In the genomic region with DNA sequence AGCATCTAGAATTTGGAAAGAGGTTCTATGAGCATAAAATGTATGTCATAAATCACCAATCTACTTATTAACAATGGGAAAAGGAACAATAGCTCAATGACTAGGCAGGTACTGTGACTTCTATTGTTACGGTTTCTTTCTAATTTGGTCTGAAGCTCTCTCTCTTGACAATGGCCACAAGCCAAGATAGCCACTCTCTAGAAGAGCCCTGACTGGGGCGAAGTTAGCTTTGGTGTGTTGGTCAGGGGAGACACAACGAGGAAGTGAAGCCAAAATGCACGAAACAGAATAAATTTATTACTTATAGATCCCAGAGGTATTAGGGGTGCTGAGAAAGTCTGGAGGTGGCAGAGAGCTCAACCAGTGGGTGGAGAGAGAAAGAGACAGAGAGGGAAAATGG, we compare ENCODE assay signal across 23 cellular contexts. TPM values are rescaled to one million over a fixed set of nuclear protein-coding genes. Genes with fewer than 3 reads are reported as not detected.
DNase-seq lines count a peak whose midpoint lies in the region; ATAC-seq, FAIRE-seq and TF ChIP-seq lines count a peak whose summit lies in the region.
"Had no signal": no experiment of that assay in that cellular context is flagged by ENCODE, and none has a peak within 500 bp of the region (broad histone marks: within the 10 kb centered on the region; RNA-seq: fewer than 3 reads in every experiment).

No MANE protein-coding gene starts in this region.

- no peak overlapping the region for H3K4me3 ChIP-seq in right lobe of liver
- no peak overlapping the region for H3K4me3 ChIP-seq in HepG2 (replicated peaks in 1 of 3; ENCODE audit: insufficient read depth in 1 of 3, low read depth in 2 of 3, low read length in 3 of 3)
- no peak overlapping the region for H3K4me3 ChIP-seq in fibroblast of lung (replicated peaks in 1 of 4; ENCODE audit: control extremely low read depth in 1 of 4, insufficient read depth in 1 of 4, low read depth in 3 of 4, low read length in 4 of 4)
- H3K4me3 ChIP-seq: HAP-1, heart right ventricle, psoas muscle, transverse colon had no signal

- in situ Hi-C loops in HepG2 (cut with HindIII; ENCODE audit: extremely low pct_ligation_motif_present, low pct_unique_long_range_greater_than_20kb): no loop called here

- no peak overlapping the region for H3K4me3 Mint-ChIP-seq in nephron progenitor cell
- H3K4me3 Mint-ChIP-seq: activated CD4-positive, alpha-beta T cell treated with anti-CD3 and anti-CD28 coated beads, Interleukin-2, amount 10 ng/mL, durations not matched to agents 7 days and 5 days; CD4-positive, alpha-beta memory T cell; memory B cell; natural killer cell treated with Interleukin-12 subunit alpha and Interleukin-12 subunit beta and Interleukin-15 and Interleukin-18, amount 100 ng/mL, for 72 hours had no signal

- H3K27me3 ChIP-seq in right lobe of liver (no peaks in the 10 kb centered on the region), HepG2 (ENCODE audit: control insufficient read depth in 1 of 2, insufficient read depth in 2 of 2, low read length in 2 of 2) (no peaks in the 10 kb centered on the region), fibroblast of lung (ENCODE audit: control insufficient read depth, insufficient read depth, low read length) (no peaks in the 10 kb centered on the region)
- H3K27me3 ChIP-seq: heart right ventricle, transverse colon had no signal

- ATAC-seq in right lobe of liver (peak; percentile 38 to 61 (median 54)), HepG2 (no peak), HG03135 (IDR thresholded peaks at IDR 0.05; ENCODE audit: unreplicated experiment) (peak; percentile 6), GM18858 (IDR thresholded peaks at IDR 0.05; ENCODE audit: unreplicated experiment) (no peak), GM21737 (IDR thresholded peaks at IDR 0.05; ENCODE audit: unreplicated experiment) (no peak)
- ATAC-seq: natural killer cell treated with Interleukin-12 subunit alpha and Interleukin-12 subunit beta and Interleukin-15 and Interleukin-18, amount 100 ng/mL, for 72 hours; psoas muscle had no signal

- no peak for TF ChIP-seq CTCF in right lobe of liver (IDR thresholded peaks at IDR 0.05)
- TF ChIP-seq CTCF in HepG2 (CRISPR knock-in tag; IDR thresholded peaks at IDR 0.05): no peak
- TF ChIP-seq CTCF in fibroblast of lung (conservative IDR thresholded peaks at IDR 0.05 in 1 of 2, IDR thresholded peaks at IDR 0.05 in 1 of 2; ENCODE audit: low read depth in 1 of 2, low read length in 2 of 2): no peak
- no peak for TF ChIP-seq CTCF in nephron progenitor cell (IDR thresholded peaks at IDR 0.05)

- BruUV-seq in HepG2 (replicated peaks; lab: Mats Ljungman, UMichigan): no TSS peak

- H3K27ac ChIP-seq in right lobe of liver (peak overlapping the region in 2 of 3 donors; percentile 1 to 51), HepG2 (ENCODE audit: extremely low read length, insufficient read depth, low read length) (no peak overlapping the region), fibroblast of lung (ENCODE audit: insufficient read depth, low read length) (peak overlapping the region; percentile 49)
- H3K27ac ChIP-seq: heart right ventricle, psoas muscle, transverse colon had no signal

- H4K20me1 ChIP-seq in HepG2 (ENCODE audit: insufficient read depth, low read length): no peaks in the 10 kb centered on the region
- H4K20me1 ChIP-seq in fibroblast of lung (ENCODE audit: control insufficient read depth, extremely low read depth, insufficient read depth, low read length): no peaks in the 10 kb centered on the region

- H3K79me2 ChIP-seq in HepG2 (ENCODE audit: insufficient read depth, low read length) (no peaks in the 10 kb centered on the region), fibroblast of lung (ENCODE audit: control insufficient read depth, insufficient read depth, low read length) (no peaks in the 10 kb centered on the region)

- DNase-seq in right lobe of liver: no peak
- DNase-seq in HepG2 (ENCODE audit: low spot score): no peak
- DNase-seq in fibroblast of lung (ENCODE audit: low read depth in 2 of 2): no peak
- no peak for DNase-seq in NCI-H2196 treated with DMSO at 0.1 percent for 48 hours (lab: John Stamatoyannopoulos, UW; ENCODE audit: unreplicated experiment)
- DNase-seq in nephron progenitor cell: no peak
- DNase-seq: activated CD4-positive, alpha-beta T cell treated with anti-CD3 and anti-CD28 coated beads, Interleukin-2, amount 10 ng/mL, durations not matched to agents 7 days and 5 days; activated CD8-positive, alpha-beta memory T cell treated with anti-CD3 and anti-CD28 coated beads, Interleukin-2, amount 50 U/mL, for 48 hours; activated gamma-delta T cell treated with Interleukin-2 at 50 U/mL for 16 hours; anterior cingulate cortex; CD4-positive, alpha-beta memory T cell; DND-41; heart right ventricle; NCI-H1105; NK-92 treated with Interleukin-12 subunit alpha and Interleukin-12 subunit beta, amount 100 ng/mL, for 24 hours; psoas muscle; RPMI8226; transverse colon had no signal

- H3K9me3 ChIP-seq in right lobe of liver (no peaks in the 10 kb centered on the region), HepG2 (ENCODE audit: low read length) (no peaks in the 10 kb centered on the region), fibroblast of lung (ENCODE audit: control insufficient read depth, insufficient read depth, low read depth, low read length) (no peaks in the 10 kb centered on the region)
- H3K9me3 ChIP-seq: HAP-1, heart right ventricle, psoas muscle, transverse colon had no signal

- peaks cover 5% of the 10 kb centered on the region for H3K4me1 Mint-ChIP-seq in nephron progenitor cell
- H3K4me1 Mint-ChIP-seq: CD4-positive, alpha-beta memory T cell had no signal

- H2AFZ ChIP-seq in HepG2 (ENCODE audit: low read length) (no peak overlapping the region), fibroblast of lung (ENCODE audit: low read length) (no peak overlapping the region)

- TF ChIP-seq EP300 in HepG2 (IDR thresholded peaks at IDR 0.05; ENCODE audit: low read depth in 2 of 2, low read length in 2 of 2): no peak
- no peak for TF ChIP-seq EP300 in HepG2 (CRISPR knock-in tag; IDR thresholded peaks at IDR 0.05; ENCODE audit: borderline replicate concordance)

- H3K36me3 ChIP-seq in right lobe of liver (no peaks in the 10 kb centered on the region), HepG2 (replicated peaks in 1 of 2; ENCODE audit: control insufficient read depth in 1 of 2, insufficient read depth in 2 of 2, low read length in 2 of 2) (no peaks in the 10 kb centered on the region), fibroblast of lung (ENCODE audit: control insufficient read depth, insufficient read depth, low read length) (no peaks in the 10 kb centered on the region)
- H3K36me3 ChIP-seq: HAP-1, heart right ventricle, transverse colon had no signal

- H3K9me3 Mint-ChIP-seq in nephron progenitor cell: no peaks in the 10 kb centered on the region
- H3K9me3 Mint-ChIP-seq: activated CD4-positive, alpha-beta T cell treated with anti-CD3 and anti-CD28 coated beads, Interleukin-2, amount 10 ng/mL, durations not matched to agents 7 days and 5 days; CD4-positive, alpha-beta memory T cell; memory B cell; natural killer cell treated with Interleukin-12 subunit alpha and Interleukin-12 subunit beta and Interleukin-15 and Interleukin-18, amount 100 ng/mL, for 72 hours had no signal

- no peak for FAIRE-seq in HepG2 (lab: Jason Lieb, UNC)

- peaks cover 17% of the 10 kb centered on the region for H3K27me3 Mint-ChIP-seq in nephron progenitor cell (ENCODE audit: low read depth, poor library complexity)

- WGBS in right lobe of liver (ENCODE audit: insufficient coverage, low coverage, low lambda C conversion rate, missing lambda C conversion rate): 35% methylated on average over 4 of the region's 4 CpGs
- 97% methylated on average over 4 of the region's 4 CpGs for WGBS in HepG2 (ENCODE audit: low lambda C conversion rate)

- H3K36me3 Mint-ChIP-seq in nephron progenitor cell (ENCODE audit: low read depth): no peaks in the 10 kb centered on the region
- H3K36me3 Mint-ChIP-seq: CD4-positive, alpha-beta memory T cell; memory B cell; natural killer cell treated with Interleukin-12 subunit alpha and Interleukin-12 subunit beta and Interleukin-15 and Interleukin-18, amount 100 ng/mL, for 72 hours had no signal

- TF ChIP-seq RAD21 in HepG2 (CRISPR knock-in tag; IDR thresholded peaks at IDR 0.05): no peak

- POLR2A ChIA-PET in HepG2 (lab: Yijun Ruan, JAX): no interaction called here

- no peak overlapping the region for H3K9ac ChIP-seq in HepG2 (ENCODE audit: insufficient read depth, low read depth, low read length)
- H3K9ac ChIP-seq in fibroblast of lung (ENCODE audit: insufficient read depth, low read length): no peak overlapping the region

- H3K4me2 ChIP-seq in HepG2 (ENCODE audit: low read depth, low read length) (no peak overlapping the region), fibroblast of lung (ENCODE audit: extremely low read depth, insufficient read depth, low read length) (no peak overlapping the region)

- CTCF ChIA-PET in HepG2 (lab: Yijun Ruan, JAX; ENCODE audit: low intra/inter-chr PET ratio, low total read pairs): no interaction called here

- intact Hi-C loops in right lobe of liver (cut with DNase I): no loop called here
- intact Hi-C loops in HepG2 (cut with micrococcal nuclease; ENCODE audit: unreplicated experiment): no loop called here

- H3K27ac Mint-ChIP-seq in nephron progenitor cell: no peak overlapping the region
- H3K27ac Mint-ChIP-seq: activated CD4-positive, alpha-beta T cell treated with anti-CD3 and anti-CD28 coated beads, Interleukin-2, amount 10 ng/mL, durations not matched to agents 7 days and 5 days; CD4-positive, alpha-beta memory T cell; memory B cell; natural killer cell treated with Interleukin-12 subunit alpha and Interleukin-12 subunit beta and Interleukin-15 and Interleukin-18, amount 100 ng/mL, for 72 hours had no signal

- no peak for TF ChIP-seq POLR2A in right lobe of liver (IDR thresholded peaks at IDR 0.05)
- no peak for TF ChIP-seq POLR2A in HepG2 (IDR thresholded peaks at IDR 0.05; ENCODE audit: insufficient read depth in 1 of 2, low read depth in 2 of 2, low read length in 2 of 2)

- peaks cover 0 to 32% (median 11%) of the 10 kb centered on the region in 4 donors for H3K4me1 ChIP-seq in right lobe of liver
- peaks cover 43% of the 10 kb centered on the region for H3K4me1 ChIP-seq in HepG2 (ENCODE audit: insufficient read depth, low read length)
- H3K4me1 ChIP-seq in fibroblast of lung (ENCODE audit: control insufficient read depth, extremely low read depth, insufficient read depth, low read length): peaks cover 42% of the 10 kb centered on the region
- H3K4me1 ChIP-seq: HAP-1 had no signal

RNA-seq across cellular contexts. Expression of a gene that starts 9.4 kb away (rescaled TPM):
- total RNA-seq in right lobe of liver (100 to 1,000 TPM in 2 of 6 experiments, 10 to 100 TPM in 4; 86.9 to 110 (median 99.1) TPM), HepG2 (2016; rRNA removed; fragmentation: Illumina TruSeq; extraction: Trizol) (133 and 159 TPM in 2 replicates), fibroblast of lung (101 and 156 TPM in 2 replicates)
- 59.7 and 60.0 TPM in 2 replicates for total RNA-seq in HepG2 (2016; cell fraction: cytosol; rRNA removed; fragmentation: Illumina TruSeq; extraction: Trizol; ENCODE audit: low read depth)
- 128 and 156 TPM in 2 replicates for total RNA-seq in HepG2 (2016; cell fraction: insoluble cytoplasmic fraction; rRNA removed; fragmentation: Illumina TruSeq; extraction: Trizol)
- 120 and 126 TPM in 2 replicates for total RNA-seq in HepG2 (2016; cell fraction: membrane; rRNA removed; fragmentation: Illumina TruSeq; extraction: Trizol)
- total RNA-seq in HepG2 (2016; cell fraction: nucleus; rRNA removed; fragmentation: Illumina TruSeq; extraction: Trizol): 62.9 and 65.9 TPM in 2 replicates
- polyA plus RNA-seq in HepG2 (2011; rRNA removed) (156 and 162 TPM in 2 replicates), fibroblast of lung (356 and 607 TPM in 2 replicates)
- polyA plus RNA-seq in HepG2 (2011; cell fraction: cytosol; rRNA removed): 93.8 and 114 TPM in 2 replicates
- polyA plus RNA-seq in HepG2 (2011; cell fraction: nucleus; rRNA removed): 25.3 and 25.6 TPM in 2 replicates
- polyA plus RNA-seq in HepG2 (2012): 90.7 and 110 TPM in 2 replicates
- 26.3 and 31.4 TPM in 2 replicates for polyA plus RNA-seq in HepG2 (2016; cell fraction: cytosol; fragmentation: Illumina TruSeq; extraction: Trizol; ENCODE audit: low read depth)
- 185 and 198 TPM in 2 replicates for polyA plus RNA-seq in HepG2 (2016; cell fraction: insoluble cytoplasmic fraction; fragmentation: Illumina TruSeq; extraction: Trizol; ENCODE audit: low read depth)
- 79.8 and 80.6 TPM in 2 replicates for polyA plus RNA-seq in HepG2 (2016; cell fraction: membrane; fragmentation: Illumina TruSeq; extraction: Trizol; ENCODE audit: low read depth)
- 67.0 and 71.9 TPM in 2 replicates for polyA plus RNA-seq in HepG2 (2016; cell fraction: nucleus; fragmentation: Illumina TruSeq; extraction: Trizol; ENCODE audit: insufficient read depth, low read depth)
- polyA minus RNA-seq in HepG2 (2011; rRNA and poly(A)+ RNA removed; ENCODE audit: low replicate concordance): 270 and 278 TPM in 2 replicates
- polyA minus RNA-seq in HepG2 (2011; cell fraction: cytosol; rRNA and poly(A)+ RNA removed): 139 and 149 TPM in 2 replicates
- polyA minus RNA-seq in HepG2 (2011; cell fraction: nucleus; rRNA and poly(A)+ RNA removed): 85.5 and 87.8 TPM in 2 replicates
- polyA plus RNA-seq in fibroblast of lung (2012): 168 and 353 TPM in 2 replicates
- 115 and 121 TPM in 2 replicates for polyA minus RNA-seq in fibroblast of lung (ENCODE audit: low replicate concordance)

Comparison
In these comparisons a context has a peak if more than half of its experiments do, and no peak if none do; other contexts are left out.
1. ATAC-seq: peak in right lobe of liver (4 of 4) and HG03135 (single experiment); none in HepG2 (single experiment), GM18858 (single experiment) and GM21737 (single experiment).